Comparison of ENCODE assay signal across 14 cellular contexts in genomic region chr1:56491441-56491840, GRCh38.
DNase-seq lines count a peak whose midpoint lies in the region; ATAC-seq and TF ChIP-seq lines count a peak whose summit lies in the region.
"Had no signal": no experiment of that assay in that cellular context is flagged by ENCODE, and none has a peak within 500 bp of the region (broad histone marks: within the 10 kb centered on the region; RNA-seq: fewer than 3 reads in every experiment).

No MANE protein-coding gene starts in this region.

- H3K27me3 Mint-ChIP-seq in mesothelial cell of epicardium (ENCODE audit: low read depth), result no peaks in the 10 kb centered on the region
- no peaks in the 10 kb centered on the region for H3K27me3 Mint-ChIP-seq in activated CD4-positive, alpha-beta memory T cell treated with anti-CD3 and anti-CD28 coated beads for 36 hours

- no peak overlapping the region for H2AFZ ChIP-seq in fibroblast of lung (ENCODE audit: low read length)

- peaks cover 11% of the 10 kb centered on the region for H3K36me3 ChIP-seq in fibroblast of lung (ENCODE audit: control insufficient read depth, insufficient read depth, low read length)
- H3K36me3 ChIP-seq in suprapubic skin, result peaks cover 22% of the 10 kb centered on the region

- H3K4me3 ChIP-seq in AG09309 (ENCODE audit: control insufficient read depth, low read depth, low read length), result no peak overlapping the region
- no peak overlapping the region for H3K4me3 ChIP-seq in fibroblast of lung (replicated peaks in 1 of 4; ENCODE audit: control extremely low read depth in 1 of 4, insufficient read depth in 1 of 4, low read depth in 3 of 4, low read length in 4 of 4)
- no peak overlapping the region for H3K4me3 ChIP-seq in suprapubic skin
- H3K4me3 ChIP-seq: esophagus muscularis mucosa, vagina had no signal

- H3K27ac ChIP-seq in fibroblast of lung (ENCODE audit: insufficient read depth, low read length), result no peak overlapping the region
- no peak overlapping the region for H3K27ac ChIP-seq in suprapubic skin
- H3K27ac ChIP-seq: vagina had no signal

- no peaks in the 10 kb centered on the region for H3K79me2 ChIP-seq in fibroblast of lung (ENCODE audit: control insufficient read depth, insufficient read depth, low read length)

- no peaks in the 10 kb centered on the region for H3K9me3 ChIP-seq in fibroblast of lung (ENCODE audit: control insufficient read depth, insufficient read depth, low read depth, low read length)
- H3K9me3 ChIP-seq in suprapubic skin, result no peaks in the 10 kb centered on the region
- H3K9me3 ChIP-seq: esophagus muscularis mucosa, vagina had no signal

- TF ChIP-seq EP300 in suprapubic skin (IDR thresholded peaks at IDR 0.05), result no peak

- DNase-seq in AG09309 (ENCODE audit: low read depth) (peak; percentile 7), NCI-H69 (lab: John Stamatoyannopoulos, UW) (peak; percentile 46), fibroblast of lung (ENCODE audit: low read depth in 2 of 2) (peak; percentile 42 to 78), mesothelial cell of epicardium (ENCODE audit: low spot score in 2 of 2, unreplicated experiment in 2 of 2) (no peak), medulla oblongata (ENCODE audit: extremely low spot score) (no peak), suprapubic skin (ENCODE audit: low spot score in 2 of 2) (no peak)
- no peak for DNase-seq in activated CD4-positive, alpha-beta memory T cell treated with anti-CD3 and anti-CD28 coated beads for 36 hours
- DNase-seq: activated CD8-positive, alpha-beta T cell treated with anti-CD3 and anti-CD28 coated beads, Interleukin-2, amount 10 ng/mL, durations not matched to agents 7 days and 5 days; H9; NCI-H510A; stimulated activated CD4-positive, alpha-beta T cell treated with anti-CD3 and anti-CD28 coated beads, Interleukin-15, amount 100 ng/mL, for 24 hours had no signal

- peaks cover 3% of the 10 kb centered on the region for H3K9me3 Mint-ChIP-seq in mesothelial cell of epicardium
- H3K9me3 Mint-ChIP-seq in activated CD4-positive, alpha-beta memory T cell treated with anti-CD3 and anti-CD28 coated beads for 36 hours, result peaks cover 3% of the 10 kb centered on the region
- H3K9me3 Mint-ChIP-seq: H9 had no signal

- no peak for TF ChIP-seq POLR2A in suprapubic skin (IDR thresholded peaks at IDR 0.05)

- POLR2A ChIA-PET in activated CD4-positive, alpha-beta memory T cell treated with anti-CD3 and anti-CD28 coated beads for 36 hours (lab: Charles Lee), result no interaction called here

- H3K4me1 ChIP-seq in fibroblast of lung (ENCODE audit: control insufficient read depth, extremely low read depth, insufficient read depth, low read length) (peaks cover 4% of the 10 kb centered on the region), suprapubic skin (peaks cover 13% of the 10 kb centered on the region)

- peak overlapping the region; percentile 69 for H3K27ac Mint-ChIP-seq in mesothelial cell of epicardium
- no peak overlapping the region for H3K27ac Mint-ChIP-seq in activated CD4-positive, alpha-beta memory T cell treated with anti-CD3 and anti-CD28 coated beads for 36 hours
- H3K27ac Mint-ChIP-seq: activated CD8-positive, alpha-beta T cell treated with anti-CD3 and anti-CD28 coated beads, Interleukin-2, amount 10 ng/mL, durations not matched to agents 7 days and 5 days had no signal

- ATAC-seq in GM21576 (IDR thresholded peaks at IDR 0.05; ENCODE audit: unreplicated experiment), result no peak
- ATAC-seq: activated CD8-positive, alpha-beta T cell treated with anti-CD3 and anti-CD28 coated beads, Interleukin-2, amount 10 ng/mL, durations not matched to agents 7 days and 5 days had no signal

- intact Hi-C loops in activated CD4-positive, alpha-beta memory T cell treated with anti-CD3 and anti-CD28 coated beads for 36 hours (cut with micrococcal nuclease), result no loop called here

- TF ChIP-seq CTCF in AG09309 (IDR thresholded peaks at IDR 0.05; ENCODE audit: control insufficient read depth, insufficient read depth, low read depth, low read length, missing control alignments) (no peak), fibroblast of lung (conservative IDR thresholded peaks at IDR 0.05 in 1 of 2, IDR thresholded peaks at IDR 0.05 in 1 of 2; ENCODE audit: low read depth in 1 of 2, low read length in 2 of 2) (no peak), mesothelial cell of epicardium (IDR thresholded peaks at IDR 0.05; ENCODE audit: unreplicated experiment) (no peak), suprapubic skin (IDR thresholded peaks at IDR 0.05) (no peak)

- H3K27me3 ChIP-seq in fibroblast of lung (ENCODE audit: control insufficient read depth, insufficient read depth, low read length) (no peaks in the 10 kb centered on the region), suprapubic skin (no peaks in the 10 kb centered on the region)
- H3K27me3 ChIP-seq: esophagus muscularis mucosa, vagina had no signal

- H3K9ac ChIP-seq in fibroblast of lung (ENCODE audit: insufficient read depth, low read length), result no peak overlapping the region

- peaks cover 25% of the 10 kb centered on the region for H3K36me3 Mint-ChIP-seq in mesothelial cell of epicardium
- H3K36me3 Mint-ChIP-seq in activated CD4-positive, alpha-beta memory T cell treated with anti-CD3 and anti-CD28 coated beads for 36 hours, result no peaks in the 10 kb centered on the region

- H3K4me1 Mint-ChIP-seq in mesothelial cell of epicardium, result peaks cover 46% of the 10 kb centered on the region
- no peaks in the 10 kb centered on the region for H3K4me1 Mint-ChIP-seq in activated CD4-positive, alpha-beta memory T cell treated with anti-CD3 and anti-CD28 coated beads for 36 hours (ENCODE audit: low read depth)

- no peaks in the 10 kb centered on the region for H4K20me1 ChIP-seq in fibroblast of lung (ENCODE audit: control insufficient read depth, extremely low read depth, insufficient read depth, low read length)

- H3K4me2 ChIP-seq in fibroblast of lung (ENCODE audit: extremely low read depth, insufficient read depth, low read length), result no peak overlapping the region

- CTCF ChIA-PET in activated CD4-positive, alpha-beta memory T cell treated with anti-CD3 and anti-CD28 coated beads for 36 hours (lab: Charles Lee), result no interaction called here

- WGBS in suprapubic skin, result 29% methylated on average over 5 of the region's 5 CpGs

- no peak overlapping the region for H3K4me3 Mint-ChIP-seq in mesothelial cell of epicardium
- no peak overlapping the region for H3K4me3 Mint-ChIP-seq in activated CD4-positive, alpha-beta memory T cell treated with anti-CD3 and anti-CD28 coated beads for 36 hours
- H3K4me3 Mint-ChIP-seq: activated CD8-positive, alpha-beta T cell treated with anti-CD3 and anti-CD28 coated beads, Interleukin-2, amount 10 ng/mL, durations not matched to agents 7 days and 5 days; H9 had no signal

Comparison
In these comparisons a context has a peak if more than half of its experiments do, and no peak if none do; other contexts are left out.
1. DNase-seq: peak in AG09309 (single experiment), NCI-H69 (single experiment) and fibroblast of lung (2 of 2); none in mesothelial cell of epicardium (0 of 2), activated CD4-positive, alpha-beta memory T cell treated with anti-CD3 and anti-CD28 coated beads for 36 hours (single experiment), medulla oblongata (single experiment) and suprapubic skin (0 of 2).